ENCODE assay signal across 16 cellular contexts in genomic region chr9:2209400-2209799, GRCh38.
DNase-seq lines count a peak whose midpoint lies in the region; ATAC-seq and TF ChIP-seq lines count a peak whose summit lies in the region.
"Had no signal": no experiment of that assay in that cellular context is flagged by ENCODE, and none has a peak within 500 bp of the region (broad histone marks: within the 10 kb centered on the region; RNA-seq: fewer than 3 reads in every experiment).

No MANE protein-coding gene starts in this region.

- H3K4me2 ChIP-seq in BLaER1 treated with 17β-estradiol and CSF1 and Interleukin-3, amounts not matched to agents 10 nM and 100 nM: peak overlapping the region in 10 of 11 experiments; percentile 8 to 83 (median 50); a peak in 17 of 22 replicates
- peak overlapping the region; percentile 58 for H3K4me2 ChIP-seq in OCI-LY3 (ENCODE audit: low read length)

- peak overlapping the region in 9 of 11 experiments; percentile 2 to 88 (median 67); a peak in 19 of 22 replicates for H3K27ac ChIP-seq in BLaER1 treated with 17β-estradiol and CSF1 and Interleukin-3, amounts not matched to agents 10 nM and 100 nM
- H3K27ac ChIP-seq in OCI-LY3 (ENCODE audit: low read length): peak overlapping the region; percentile 74
- H3K27ac ChIP-seq: pancreas, SJCRH30 had no signal

- H3K9me3 Mint-ChIP-seq in activated T-cell treated with anti-CD3 and anti-CD28 coated beads, Interleukin-2, amount 50 U/mL, for 4 hours: no peaks in the 10 kb centered on the region
- H3K9me3 Mint-ChIP-seq: brain; effector memory CD8-positive, alpha-beta T cell; WTC11 had no signal

- H3K27me3 Mint-ChIP-seq in activated T-cell treated with anti-CD3 and anti-CD28 coated beads, Interleukin-2, amount 50 U/mL, for 4 hours (ENCODE audit: low read depth): no peaks in the 10 kb centered on the region
- H3K27me3 Mint-ChIP-seq: brain; effector memory CD8-positive, alpha-beta T cell had no signal

- no peaks in the 10 kb centered on the region for H3K36me3 ChIP-seq in BLaER1 treated with 17β-estradiol and CSF1 and Interleukin-3, amounts not matched to agents 10 nM and 100 nM
- no peaks in the 10 kb centered on the region for H3K36me3 ChIP-seq in OCI-LY3 (replicated peaks; ENCODE audit: low read depth, low read length)
- H3K36me3 ChIP-seq: pancreas, SJCRH30 had no signal

- peak; percentile 16 for DNase-seq in fibroblast of villous mesenchyme (ENCODE audit: low read depth)
- DNase-seq in mesenteric fat pad (ENCODE audit: low spot score): no peak
- no peak for DNase-seq in activated T-cell treated with anti-CD3 and anti-CD28 coated beads, Interleukin-2, amount 50 U/mL, for 4 hours
- no peak for DNase-seq in ecto neural progenitor cell (ENCODE audit: low spot score)
- DNase-seq: effector memory CD8-positive, alpha-beta T cell; islet precursor cell; NCI-H1694 treated with DMSO at 0.1 percent for 48 hours; NCI-H748 treated with DMSO at 0.1 percent for 48 hours; pancreas; SJCRH30 had no signal

- H3K27me3 ChIP-seq in BLaER1 treated with 17β-estradiol and CSF1 and Interleukin-3, amounts not matched to agents 10 nM and 100 nM: no peaks in the 10 kb centered on the region
- H3K27me3 ChIP-seq in OCI-LY3 (ENCODE audit: low read depth, low read length): no peaks in the 10 kb centered on the region
- H3K27me3 ChIP-seq: pancreas, SJCRH30 had no signal

- no peak for TF ChIP-seq CTCF in OCI-LY3 (IDR thresholded peaks at IDR 0.05; ENCODE audit: low read depth, low read length)
- TF ChIP-seq CTCF in fibroblast of villous mesenchyme (IDR thresholded peaks at IDR 0.05; ENCODE audit: insufficient read depth, low read depth, low read length): no peak

- H3K36me3 Mint-ChIP-seq in activated T-cell treated with anti-CD3 and anti-CD28 coated beads, Interleukin-2, amount 50 U/mL, for 4 hours (ENCODE audit: insufficient read depth): no peaks in the 10 kb centered on the region
- H3K36me3 Mint-ChIP-seq: brain, WTC11 had no signal

- H3K9ac ChIP-seq in BLaER1 treated with 17β-estradiol and CSF1 and Interleukin-3, amounts not matched to agents 10 nM and 100 nM: peak overlapping the region in 4 of 11 experiments; percentile 27 to 69 (median 62); a peak in 7 of 22 replicates
- H3K9ac ChIP-seq in OCI-LY3 (ENCODE audit: low read length): peak overlapping the region; percentile 26; the same call in 1 of the 2 replicates

- no peaks in the 10 kb centered on the region for H3K4me1 Mint-ChIP-seq in activated T-cell treated with anti-CD3 and anti-CD28 coated beads, Interleukin-2, amount 50 U/mL, for 4 hours (ENCODE audit: low read depth)

- H3K79me2 ChIP-seq in OCI-LY3 (ENCODE audit: low read length): no peaks in the 10 kb centered on the region

- peaks cover 0 to 39% (median 22%) of the 10 kb centered on the region in 10 experiments; a peak in 16 of 20 replicates for H3K4me1 ChIP-seq in BLaER1 treated with 17β-estradiol and CSF1 and Interleukin-3, amounts not matched to agents 10 nM and 100 nM
- peaks cover 19% of the 10 kb centered on the region for H3K4me1 ChIP-seq in OCI-LY3 (ENCODE audit: low read length)
- H3K4me1 ChIP-seq: pancreas, SJCRH30 had no signal

- H2AFZ ChIP-seq in OCI-LY3 (ENCODE audit: low read depth, low read length): no peak overlapping the region

- no peak overlapping the region for H3K4me3 ChIP-seq in BLaER1 treated with 17β-estradiol and CSF1 and Interleukin-3, amounts not matched to agents 10 nM and 100 nM
- H3K4me3 ChIP-seq in OCI-LY3 (ENCODE audit: low read length): peak overlapping the region; percentile 17; the same call in 1 of the 2 replicates
- no peak overlapping the region for H3K4me3 ChIP-seq in fibroblast of villous mesenchyme (ENCODE audit: low read depth, low read length)
- H3K4me3 ChIP-seq: pancreas, SJCRH30 had no signal

- ATAC-seq in GM21360 (IDR thresholded peaks at IDR 0.05; ENCODE audit: unreplicated experiment) (peak; percentile 76), HG03045 (IDR thresholded peaks at IDR 0.05; ENCODE audit: unreplicated experiment) (no peak)
- ATAC-seq in activated T-cell treated with anti-CD3 and anti-CD28 coated beads, Interleukin-2, amount 50 U/mL, for 4 hours: no peak
- ATAC-seq: effector memory CD8-positive, alpha-beta T cell; pancreas; WTC11 had no signal

- H3K4me3 Mint-ChIP-seq in activated T-cell treated with anti-CD3 and anti-CD28 coated beads, Interleukin-2, amount 50 U/mL, for 4 hours: no peak overlapping the region
- H3K4me3 Mint-ChIP-seq: brain; effector memory CD8-positive, alpha-beta T cell; WTC11 had no signal

- H3K9me3 ChIP-seq in BLaER1 treated with 17β-estradiol and CSF1 and Interleukin-3, amounts not matched to agents 10 nM and 100 nM (replicated peaks in 1 of 11): no peaks in the 10 kb centered on the region
- H3K9me3 ChIP-seq in OCI-LY3 (ENCODE audit: insufficient read depth, low read length): no peaks in the 10 kb centered on the region
- H3K9me3 ChIP-seq: pancreas, SJCRH30 had no signal

- H4K20me1 ChIP-seq in BLaER1 treated with 17β-estradiol and CSF1 and Interleukin-3, amounts not matched to agents 10 nM and 100 nM: no peaks in the 10 kb centered on the region
- H4K20me1 ChIP-seq in OCI-LY3 (ENCODE audit: insufficient read depth, low read length): no peaks in the 10 kb centered on the region
